In genomic region chr12:64583395-64584172, GRCh38 we compare ENCODE assay signal across 1 cellular context.
TF ChIP-seq lines count a peak whose summit lies in the region.

No MANE protein-coding gene starts in this region.

TF ChIP-seq in K562, 482 proteins besides CTCF, POLR2A, EP300 and RAD21 (continued from another document):
- TF ChIP-seq ZNF449 (CRISPR knock-in tag; IDR thresholded peaks at IDR 0.05) = no peak
- peak; percentile 78 for TF ChIP-seq CEBPB (tag; IDR thresholded peaks at IDR 0.05)
- no peak for TF ChIP-seq THAP12 (CRISPR knock-in tag; IDR thresholded peaks at IDR 0.05)
- TF ChIP-seq IRF2 (CRISPR knock-in tag; IDR thresholded peaks at IDR 0.05) = no peak
